Comparison of ENCODE assay signal across 25 cellular contexts in the genomic region with DNA sequence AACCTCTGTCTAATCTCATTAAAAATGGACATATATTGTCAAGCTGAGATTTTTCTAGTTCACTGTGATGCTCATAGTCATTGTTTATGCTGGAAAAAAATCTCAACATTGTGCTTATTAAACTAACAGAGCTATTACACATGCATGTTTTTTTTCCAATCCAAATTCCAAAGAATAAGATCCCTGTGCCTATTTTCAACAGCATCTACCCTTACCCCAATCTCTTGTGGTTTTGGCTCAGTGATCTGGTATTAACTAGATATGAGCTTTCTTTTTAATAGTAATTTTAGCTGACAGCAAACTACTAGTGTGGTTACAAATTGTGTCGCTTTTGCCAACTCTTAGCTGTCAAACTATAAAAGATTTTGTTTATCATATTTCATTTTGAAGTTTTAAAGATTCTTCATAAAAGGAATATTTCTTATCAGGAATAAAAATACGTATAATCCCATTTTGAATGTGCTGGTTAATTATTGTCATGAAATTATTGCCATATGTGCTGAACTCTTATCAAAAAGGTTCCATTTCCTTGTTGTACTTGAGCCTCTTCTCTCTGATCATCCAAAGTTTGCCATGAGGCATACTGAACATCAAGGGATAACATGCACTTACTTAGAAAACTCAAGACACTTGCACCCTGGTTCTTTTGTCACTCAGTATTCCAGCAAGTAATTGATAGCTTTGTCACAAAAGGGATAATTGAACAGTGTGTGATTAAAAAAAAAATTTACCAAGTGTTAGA.
DNase-seq lines count a peak whose midpoint lies in the region; FAIRE-seq and TF ChIP-seq lines count a peak whose summit lies in the region.
"Had no signal": no experiment of that assay in that cellular context is flagged by ENCODE, and none has a peak within 500 bp of the region (broad histone marks: within the 10 kb centered on the region; RNA-seq: fewer than 3 reads in every experiment).

No MANE protein-coding gene starts in this region.

- 100% methylated on average over 1 of the region's 2 CpGs for WGBS in mesenchymal stem cell

- H3K14ac ChIP-seq in mesenchymal stem cell (ENCODE audit: low read length in 2 of 2), result no peak overlapping the region

- no peak overlapping the region for H3K4ac ChIP-seq in mesenchymal stem cell (ENCODE audit: low read depth in 1 of 2, low read length in 2 of 2)

- no peak overlapping the region for H2AFZ ChIP-seq in mesenchymal stem cell (ENCODE audit: low read depth, low read length)
- H2AFZ ChIP-seq: GM23338 had no signal

- H3K4me1 ChIP-seq in neutrophil (ENCODE audit: control insufficient read depth in 1 of 2, insufficient read depth in 1 of 2, low read depth in 1 of 2, low read length in 1 of 2) (peaks cover 28 to 33% of the 10 kb centered on the region in 2 experiments), mesenchymal stem cell (ENCODE audit: control insufficient read depth, insufficient read depth, low read depth, low read length) (no peaks in the 10 kb centered on the region)
- H3K4me1 ChIP-seq: upper lobe of left lung had no signal

- no peak overlapping the region for H2BK5ac ChIP-seq in mesenchymal stem cell (ENCODE audit: low read depth, low read length, poor library complexity, severe bottlenecking)

- TF ChIP-seq CTCF in AG10803 (conservative IDR thresholded peaks at IDR 0.05; ENCODE audit: low read length), result no peak
- no peak for TF ChIP-seq CTCF in fibroblast of mammary gland (conservative IDR thresholded peaks at IDR 0.05; ENCODE audit: control insufficient read depth, insufficient read depth, low read depth, low read length)
- no peak for TF ChIP-seq CTCF in neutrophil (IDR thresholded peaks at IDR 0.05)

- H3K27me3 ChIP-seq in neutrophil, result no peaks in the 10 kb centered on the region
- no peaks in the 10 kb centered on the region for H3K27me3 ChIP-seq in mesenchymal stem cell (ENCODE audit: control insufficient read depth in 1 of 2, insufficient read depth in 1 of 2, low read length in 2 of 2)
- H3K27me3 ChIP-seq: SJCRH30, upper lobe of left lung had no signal

- no peak overlapping the region for H2BK120ac ChIP-seq in mesenchymal stem cell (ENCODE audit: low read depth, low read length)

- no peak overlapping the region for H2BK12ac ChIP-seq in mesenchymal stem cell (ENCODE audit: low read length in 2 of 2)

- H3K36me3 ChIP-seq in SK-N-MC (ENCODE audit: insufficient read depth, low read length) (no peaks in the 10 kb centered on the region), neutrophil (no peaks in the 10 kb centered on the region), mesenchymal stem cell (ENCODE audit: control insufficient read depth in 1 of 2, insufficient read depth in 2 of 2, low read depth in 1 of 2, low read length in 2 of 2) (no peaks in the 10 kb centered on the region)
- H3K36me3 ChIP-seq: upper lobe of left lung had no signal

- H3K9ac ChIP-seq in SK-N-MC (ENCODE audit: insufficient read length), result no peak overlapping the region
- no peak overlapping the region for H3K9ac ChIP-seq in mesenchymal stem cell (ENCODE audit: low read length)

- H4K8ac ChIP-seq in mesenchymal stem cell (ENCODE audit: low read length), result no peak overlapping the region

- H3K9me3 ChIP-seq in SK-N-MC (ENCODE audit: low read depth, low read length), result no peaks in the 10 kb centered on the region
- H3K9me3 ChIP-seq in neutrophil, result no peaks in the 10 kb centered on the region
- H3K9me3 ChIP-seq in mesenchymal stem cell (ENCODE audit: control insufficient read depth, low read length), result no peaks in the 10 kb centered on the region
- H3K9me3 ChIP-seq: SJCRH30, upper lobe of left lung had no signal

- DNase-seq in AG10803 (ENCODE audit: low read depth) (peak; percentile 25), SK-N-MC (ENCODE audit: low read depth, low spot score) (peak; percentile 39), fibroblast of mammary gland (ENCODE audit: low read depth) (peak; percentile 44), frontal cortex (ENCODE audit: low spot score in 2 of 2) (no peak), NCI-H345 (lab: John Stamatoyannopoulos, UW) (no peak), DMS79 (lab: John Stamatoyannopoulos, UW) (no peak), mesenchymal stem cell (no peak)
- DNase-seq: activated CD8-positive, alpha-beta memory T cell treated with anti-CD3 and anti-CD28 coated beads, Interleukin-2, amount 10 ng/mL, durations not matched to agents 7 days and 5 days; activated naive CD8-positive, alpha-beta T cell treated with anti-CD3 and anti-CD28 coated beads, Interleukin-2, amount 50 U/mL, for 24 hours; activated T-cell treated with anti-CD3 and anti-CD28 coated beads, Interleukin-2, amount 50 U/mL, for 4 hours; Calu3; CD4-positive, CD25-positive, alpha-beta regulatory T cell; central memory CD4-positive, alpha-beta T cell; HFFc6; IMR-90; midbrain; NCI-H1436 treated with DMSO at 0.1 percent for 48 hours; NCI-H2081 treated with DMSO at 0.1 percent for 48 hours; SJCRH30; stimulated activated naive B cell treated with anti-CD40 and anti-IgM and Interleukin-4, amounts not matched to agents 10 μg/mL and 1 μg/mL and 100 μg/mL, for 72 hours; T-helper 1 cell; upper lobe of left lung had no signal

- no peaks in the 10 kb centered on the region for H3K79me1 ChIP-seq in mesenchymal stem cell (replicated peaks; ENCODE audit: low read length, poor library complexity, severe bottlenecking)

- H2AK5ac ChIP-seq in mesenchymal stem cell (ENCODE audit: low read length, severe bottlenecking), result no peak overlapping the region

- H4K91ac ChIP-seq in mesenchymal stem cell (ENCODE audit: low read length), result no peak overlapping the region

- H3K4me2 ChIP-seq in mesenchymal stem cell (ENCODE audit: low read length, poor library complexity, severe bottlenecking), result no peak overlapping the region
- H3K4me2 ChIP-seq: GM23338 had no signal

- FAIRE-seq in frontal cortex (lab: Jason Lieb, UNC), result no peak
- FAIRE-seq: GM19239 had no signal

- no peak overlapping the region for H3K4me3 ChIP-seq in AG10803 (ENCODE audit: low read length)
- peak overlapping the region; percentile 47; the same call in 1 of the 2 replicates for H3K4me3 ChIP-seq in SK-N-MC
- H3K4me3 ChIP-seq in fibroblast of mammary gland (ENCODE audit: control insufficient read depth, low read depth, low read length), result no peak overlapping the region
- no peak overlapping the region for H3K4me3 ChIP-seq in neutrophil (ENCODE audit: low read depth in 1 of 2, low read length in 1 of 2)
- no peak overlapping the region for H3K4me3 ChIP-seq in mesenchymal stem cell (ENCODE audit: insufficient read depth in 1 of 2, low read depth in 1 of 2, low read length in 2 of 2)
- H3K4me3 ChIP-seq: GM23338, SJCRH30, upper lobe of left lung had no signal

- H2BK15ac ChIP-seq in mesenchymal stem cell (ENCODE audit: low read depth, poor library complexity, severe bottlenecking), result no peak overlapping the region

- no peak overlapping the region for H3K27ac ChIP-seq in SK-N-MC
- peak overlapping the region; percentile 30 for H3K27ac ChIP-seq in neutrophil
- no peak overlapping the region for H3K27ac ChIP-seq in mesenchymal stem cell (ENCODE audit: low read length, poor library complexity, severe bottlenecking)
- H3K27ac ChIP-seq: SJCRH30, upper lobe of left lung had no signal

- H3K23ac ChIP-seq in mesenchymal stem cell (ENCODE audit: low read length in 2 of 2), result no peak overlapping the region

- no peak overlapping the region for H3K18ac ChIP-seq in mesenchymal stem cell (ENCODE audit: low read depth in 1 of 2, low read length in 2 of 2)

Comparison
In these comparisons a context has a peak if more than half of its experiments do, and no peak if none do; other contexts are left out.
1. DNase-seq: peak in AG10803 (single experiment), SK-N-MC (single experiment) and fibroblast of mammary gland (single experiment); none in frontal cortex (0 of 2), NCI-H345 (single experiment), DMS79 (single experiment) and mesenchymal stem cell (single experiment).